9 cellular contexts compared by ENCODE assay signal in genomic region chr3:123365450-123366143, GRCh38.
DNase-seq lines count a peak whose midpoint lies in the region; ATAC-seq, FAIRE-seq and TF ChIP-seq lines count a peak whose summit lies in the region.
"Had no signal": no experiment of that assay in that cellular context is flagged by ENCODE, and none has a peak within 500 bp of the region (broad histone marks: within the 10 kb centered on the region; RNA-seq: fewer than 3 reads in every experiment).

No MANE protein-coding gene starts in this region.

- no peaks in the 10 kb centered on the region for H3K9me3 Mint-ChIP-seq in activated CD8-positive, alpha-beta T cell treated with anti-CD3 and anti-CD28 coated beads, Interleukin-2, amount 10 ng/mL, durations not matched to agents 7 days and 5 days (ENCODE audit: insufficient read depth)

- CTCF ChIA-PET in activated CD8-positive, alpha-beta T cell treated with anti-CD3 and anti-CD28 coated beads, Interleukin-2, amount 10 ng/mL, durations not matched to agents 7 days and 5 days (lab: Charles Lee): interaction anchor here (1.1 to 1.4 kb wide), 4 partner anchors 10 to 193 kb away, joined by 3 read pairs; no protein-coding TSS in a partner anchor

- H2AFZ ChIP-seq in OCI-LY3 (ENCODE audit: low read depth, low read length): no peak overlapping the region
- H2AFZ ChIP-seq in smooth muscle cell (ENCODE audit: low read depth): no peak overlapping the region

- POLR2A ChIA-PET in activated CD8-positive, alpha-beta T cell treated with anti-CD3 and anti-CD28 coated beads, Interleukin-2, amount 10 ng/mL, durations not matched to agents 7 days and 5 days (lab: Charles Lee): no interaction called here

- DNase-seq in H54 (ENCODE audit: insufficient read length, low spot score) (peak; percentile 63), fibroblast of villous mesenchyme (ENCODE audit: low read depth) (peak; percentile 9), smooth muscle cell (lab: John Stamatoyannopoulos, UW; ENCODE audit: unreplicated experiment) (no peak), kidney glomerular epithelial cell (lab: John Stamatoyannopoulos, UW) (no peak), NCI-H1436 (lab: John Stamatoyannopoulos, UW) (no peak)
- DNase-seq in activated CD8-positive, alpha-beta T cell treated with anti-CD3 and anti-CD28 coated beads, Interleukin-2, amount 10 ng/mL, durations not matched to agents 7 days and 5 days: no peak
- DNase-seq: activated CD4-positive, alpha-beta T cell treated with anti-CD3 and anti-CD28 coated beads for 48 hours had no signal

- H3K9ac ChIP-seq in OCI-LY3 (ENCODE audit: low read length) (no peak overlapping the region), smooth muscle cell (ENCODE audit: low read depth) (no peak overlapping the region)

- no peaks in the 10 kb centered on the region for H3K79me2 ChIP-seq in OCI-LY3 (ENCODE audit: low read length)
- no peaks in the 10 kb centered on the region for H3K79me2 ChIP-seq in smooth muscle cell (ENCODE audit: low read depth)

- no peak for FAIRE-seq in H54 (lab: Jason Lieb, UNC)

- H3K27ac ChIP-seq in OCI-LY3 (ENCODE audit: low read length) (no peak overlapping the region), smooth muscle cell (ENCODE audit: low read depth) (no peak overlapping the region)

- H3K9me3 ChIP-seq in OCI-LY3 (ENCODE audit: insufficient read depth, low read length): no peaks in the 10 kb centered on the region
- H3K9me3 ChIP-seq in smooth muscle cell (replicated peaks; ENCODE audit: low read depth): no peaks in the 10 kb centered on the region

- H3F3A ChIP-seq in smooth muscle cell (ENCODE audit: low read depth): no peaks in the 10 kb centered on the region

- H3K27me3 Mint-ChIP-seq in activated CD8-positive, alpha-beta T cell treated with anti-CD3 and anti-CD28 coated beads, Interleukin-2, amount 10 ng/mL, durations not matched to agents 7 days and 5 days (ENCODE audit: low read depth): peaks cover 16% of the 10 kb centered on the region

- H3K27ac Mint-ChIP-seq in activated CD8-positive, alpha-beta T cell treated with anti-CD3 and anti-CD28 coated beads, Interleukin-2, amount 10 ng/mL, durations not matched to agents 7 days and 5 days: no peak overlapping the region

- H3K4me3 ChIP-seq in OCI-LY3 (ENCODE audit: low read length) (no peak overlapping the region), fibroblast of villous mesenchyme (ENCODE audit: low read depth, low read length) (no peak overlapping the region), smooth muscle cell (no peak overlapping the region)

- H3K4me1 ChIP-seq in OCI-LY3 (ENCODE audit: low read length) (no peaks in the 10 kb centered on the region), smooth muscle cell (ENCODE audit: low read depth) (no peaks in the 10 kb centered on the region)

- WGBS in smooth muscle cell (ENCODE audit: low lambda C conversion rate): 35% methylated on average over 6 of the region's 6 CpGs

- H3K27me3 ChIP-seq in OCI-LY3 (ENCODE audit: low read depth, low read length): peaks cover 10% of the 10 kb centered on the region; the same call in 1 of the 2 replicates
- peaks cover 37% of the 10 kb centered on the region for H3K27me3 ChIP-seq in smooth muscle cell (ENCODE audit: low read depth)

- ATAC-seq in activated CD8-positive, alpha-beta T cell treated with anti-CD3 and anti-CD28 coated beads, Interleukin-2, amount 10 ng/mL, durations not matched to agents 7 days and 5 days: no peak
- ATAC-seq in GM19035 (IDR thresholded peaks at IDR 0.05; ENCODE audit: unreplicated experiment): no peak

- TF ChIP-seq CTCF in OCI-LY3 (IDR thresholded peaks at IDR 0.05; ENCODE audit: low read depth, low read length): peak; percentile 13; the same call in 1 of the 2 replicates
- TF ChIP-seq CTCF in fibroblast of villous mesenchyme (IDR thresholded peaks at IDR 0.05; ENCODE audit: insufficient read depth, low read depth, low read length): peak; percentile 62
- peak; percentile 35 for TF ChIP-seq CTCF in smooth muscle cell (IDR thresholded peaks at IDR 0.05; ENCODE audit: borderline replicate concordance, insufficient read depth, poor library complexity, severe bottlenecking)

- H3K4me3 Mint-ChIP-seq in activated CD8-positive, alpha-beta T cell treated with anti-CD3 and anti-CD28 coated beads, Interleukin-2, amount 10 ng/mL, durations not matched to agents 7 days and 5 days: no peak overlapping the region

- H3K4me1 Mint-ChIP-seq in activated CD8-positive, alpha-beta T cell treated with anti-CD3 and anti-CD28 coated beads, Interleukin-2, amount 10 ng/mL, durations not matched to agents 7 days and 5 days (ENCODE audit: low read depth): no peaks in the 10 kb centered on the region

- TF ChIP-seq POLR2A in H54 (IDR thresholded peaks at IDR 0.05; ENCODE audit: low read depth, low read length): no peak

- H3K4me2 ChIP-seq in OCI-LY3 (ENCODE audit: low read length) (no peak overlapping the region), smooth muscle cell (no peak overlapping the region)

- H3K36me3 Mint-ChIP-seq in activated CD8-positive, alpha-beta T cell treated with anti-CD3 and anti-CD28 coated beads, Interleukin-2, amount 10 ng/mL, durations not matched to agents 7 days and 5 days (ENCODE audit: low read depth): no peaks in the 10 kb centered on the region

- H4K20me1 ChIP-seq in OCI-LY3 (ENCODE audit: insufficient read depth, low read length) (no peaks in the 10 kb centered on the region), smooth muscle cell (ENCODE audit: low read depth) (no peaks in the 10 kb centered on the region)

- H3K36me3 ChIP-seq in OCI-LY3 (replicated peaks; ENCODE audit: low read depth, low read length) (no peaks in the 10 kb centered on the region), smooth muscle cell (ENCODE audit: low read depth) (no peaks in the 10 kb centered on the region)

Comparison
In these comparisons a context has a peak if more than half of its experiments do, and no peak if none do; other contexts are left out.
1. DNase-seq: peak in H54 (single experiment) and fibroblast of villous mesenchyme (single experiment); none in smooth muscle cell (single experiment), activated CD8-positive, alpha-beta T cell treated with anti-CD3 and anti-CD28 coated beads, Interleukin-2, amount 10 ng/mL, durations not matched to agents 7 days and 5 days (single experiment), kidney glomerular epithelial cell (single experiment) and NCI-H1436 (single experiment).
2. Peak in every context shown above with its lines, with median percentiles within 50 percentile points of each other: CTCF ChIP-seq.